ENCODE assay signal across 11 cellular contexts in the genomic region with DNA sequence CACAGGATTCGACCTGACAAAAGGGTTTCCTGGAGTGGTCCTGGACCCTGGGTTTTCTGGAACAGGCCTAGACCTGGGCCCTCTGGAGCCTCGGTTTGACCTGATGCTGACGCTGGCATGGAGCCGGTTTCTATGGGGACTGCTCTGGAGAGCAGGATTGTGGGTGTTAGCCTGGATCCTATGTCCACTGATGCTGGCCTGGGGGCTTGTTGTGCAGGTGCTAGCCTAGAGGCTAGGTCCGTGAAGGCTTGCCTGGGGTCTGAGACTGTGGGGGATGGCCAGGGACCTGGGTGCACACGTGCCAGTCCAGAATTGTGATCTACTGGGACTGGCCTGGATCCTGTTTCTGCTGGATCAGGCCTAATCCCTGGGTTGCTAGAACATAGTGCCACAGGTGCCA.
"Had no signal": no experiment of that assay in that cellular context is flagged by ENCODE, and none has a peak within 500 bp of the region (broad histone marks: within the 10 kb centered on the region; RNA-seq: fewer than 3 reads in every experiment).

No MANE protein-coding gene starts in this region.

- H3K4me3 ChIP-seq: GM23248, GM23338, HAP-1 had no signal

- ATAC-seq: GM23338, HCT116 had no signal

- FAIRE-seq: H1, H54 had no signal

- H3K4me3 Mint-ChIP-seq: GM23338, H9, HFFc6 had no signal

- H3K36me3 ChIP-seq: HAP-1 had no signal

- H3K9me3 Mint-ChIP-seq: GM23338, HFFc6 had no signal

- H3K4me1 ChIP-seq: HAP-1 had no signal

- H3K4me1 Mint-ChIP-seq: GM23338, H9 had no signal

- H3K27ac ChIP-seq: GM23248 had no signal

- H3K9me3 ChIP-seq: HAP-1 had no signal

- DNase-seq: GM23248, GOT3, H7, H9, HCEC 1CT, HFFc6 had no signal
